In genomic region chr22:37641251-37641949, GRCh38 we compare ENCODE assay signal across 1 cellular context.
TF ChIP-seq lines count a peak whose summit lies in the region.

No MANE protein-coding gene starts in this region.

TF ChIP-seq in IMR-90, 13 proteins besides CTCF, POLR2A, EP300 and RAD21:
- no peak for TF ChIP-seq RCOR1 (IDR thresholded peaks at IDR 0.05; ENCODE audit: insufficient replicate concordance, low read length)
- TF ChIP-seq BHLHE40 (IDR thresholded peaks at IDR 0.05; ENCODE audit: low read depth, low read length), result no peak
- no peak for TF ChIP-seq NFE2L2 (IDR thresholded peaks at IDR 0.05; ENCODE audit: low read depth, low read length)
- TF ChIP-seq RFX5 (IDR thresholded peaks at IDR 0.05; ENCODE audit: low read depth, low read length), result no peak
